24 cellular contexts compared by ENCODE assay signal in the genomic region with DNA sequence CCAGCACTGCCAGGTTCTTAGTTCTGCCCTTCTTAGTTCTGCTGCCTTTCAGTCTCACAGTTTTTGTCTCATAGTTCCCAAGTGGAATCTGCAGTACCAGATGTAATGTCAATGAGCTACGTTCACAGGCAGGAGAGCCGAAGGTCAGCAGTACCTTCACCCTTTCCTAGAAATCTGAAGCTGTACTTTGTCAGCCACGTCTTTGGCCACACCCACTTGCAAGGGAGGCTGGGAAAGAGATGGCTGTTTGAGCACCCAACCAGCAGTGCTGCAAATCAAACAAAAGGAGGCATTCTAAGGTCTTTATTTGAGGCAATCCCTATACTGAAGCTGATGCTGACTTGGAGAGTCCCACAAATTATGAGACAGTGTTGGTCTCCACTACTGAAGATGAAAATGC.
DNase-seq lines count a peak whose midpoint lies in the region; ATAC-seq, FAIRE-seq and TF ChIP-seq lines count a peak whose summit lies in the region.
"Had no signal": no experiment of that assay in that cellular context is flagged by ENCODE, and none has a peak within 500 bp of the region (broad histone marks: within the 10 kb centered on the region; RNA-seq: fewer than 3 reads in every experiment).

No MANE protein-coding gene starts in this region.

- TF ChIP-seq EP300 in HepG2 (IDR thresholded peaks at IDR 0.05; ENCODE audit: low read depth in 2 of 2, low read length in 2 of 2), result no peak
- TF ChIP-seq EP300 in HepG2 (CRISPR knock-in tag; IDR thresholded peaks at IDR 0.05; ENCODE audit: borderline replicate concordance), result no peak

- peaks cover 0 to 7% of the 10 kb centered on the region in 2 experiments; a peak in 2 of 4 replicates for H3K4me1 ChIP-seq in HCT116 (ENCODE audit: control insufficient read depth in 1 of 2, insufficient read depth in 2 of 2, low read length in 2 of 2)
- no peaks in the 10 kb centered on the region for H3K4me1 ChIP-seq in HepG2 (ENCODE audit: insufficient read depth, low read length)
- no peaks in the 10 kb centered on the region for H3K4me1 ChIP-seq in testis
- H3K4me1 ChIP-seq: HAP-1 had no signal

- H3K36me3 Mint-ChIP-seq in immature natural killer cell, result no peaks in the 10 kb centered on the region
- H3K36me3 Mint-ChIP-seq: CD8-positive, alpha-beta T cell had no signal

- CTCF ChIA-PET in HCT116 (lab: Charles Lee), result no interaction called here
- CTCF ChIA-PET in HepG2 (lab: Yijun Ruan, JAX; ENCODE audit: low intra/inter-chr PET ratio, low total read pairs), result no interaction called here
- CTCF ChIA-PET in HEK293T (lab: Yijun Ruan, JAX), result interaction anchor here (1.0 kb wide), 1 partner anchor 16 kb away, joined by 3 read pairs; no protein-coding TSS in a partner anchor

- H3K9me3 ChIP-seq in HCT116 (ENCODE audit: control insufficient read depth in 1 of 2, insufficient read depth in 1 of 2, low read depth in 1 of 2, low read length in 2 of 2), result no peaks in the 10 kb centered on the region
- no peaks in the 10 kb centered on the region for H3K9me3 ChIP-seq in HepG2 (ENCODE audit: low read length)
- no peaks in the 10 kb centered on the region for H3K9me3 ChIP-seq in testis
- H3K9me3 ChIP-seq: HAP-1 had no signal

- H3K27me3 ChIP-seq in HCT116 (ENCODE audit: insufficient read depth, low read length) (no peaks in the 10 kb centered on the region), HepG2 (ENCODE audit: control insufficient read depth in 1 of 2, insufficient read depth in 2 of 2, low read length in 2 of 2) (no peaks in the 10 kb centered on the region), testis (no peaks in the 10 kb centered on the region)

- FAIRE-seq in HepG2 (lab: Jason Lieb, UNC), result no peak
- FAIRE-seq: GM12878, K562 had no signal

- H3K9me3 Mint-ChIP-seq in immature natural killer cell, result peaks cover 0 to 11% (median 2%) of the 10 kb centered on the region in 6 donors
- H3K9me3 Mint-ChIP-seq: CD8-positive, alpha-beta T cell had no signal

- H3K4me3 ChIP-seq in HCT116 (replicated peaks in 1 of 2; ENCODE audit: low read depth in 1 of 2, low read length in 2 of 2) (no peak overlapping the region), HepG2 (replicated peaks in 1 of 3; ENCODE audit: insufficient read depth in 1 of 3, low read depth in 2 of 3, low read length in 3 of 3) (no peak overlapping the region), testis (no peak overlapping the region)
- H3K4me3 ChIP-seq: GM12878, HAP-1, K562, SK-N-MC had no signal

- in situ Hi-C loops in HepG2 (cut with HindIII; ENCODE audit: extremely low pct_ligation_motif_present, low pct_unique_long_range_greater_than_20kb), result no loop called here

- H3K4me1 Mint-ChIP-seq in immature natural killer cell, result no peaks in the 10 kb centered on the region

- H4K20me1 ChIP-seq in HCT116 (ENCODE audit: insufficient read depth), result no peaks in the 10 kb centered on the region
- no peaks in the 10 kb centered on the region for H4K20me1 ChIP-seq in HepG2 (ENCODE audit: insufficient read depth, low read length)

- RAD21 ChIA-PET in HCT116 (lab: Charles Lee; ENCODE audit: low non-redundant PET in 1 of 2, low total read pairs in 2 of 2, uncharacterized antibody in 2 of 2, unreplicated experiment in 2 of 2), result no interaction called here

- H3K9ac ChIP-seq in HCT116 (ENCODE audit: low read length), result no peak overlapping the region
- no peak overlapping the region for H3K9ac ChIP-seq in HepG2 (ENCODE audit: insufficient read depth, low read depth, low read length)

- H3K4me2 ChIP-seq in HCT116 (ENCODE audit: low read length), result no peak overlapping the region
- no peak overlapping the region for H3K4me2 ChIP-seq in HepG2 (ENCODE audit: low read depth, low read length)

- TF ChIP-seq RAD21 in HCT116 (IDR thresholded peaks at IDR 0.05; ENCODE audit: low read depth), result no peak
- no peak for TF ChIP-seq RAD21 in HepG2 (CRISPR knock-in tag; IDR thresholded peaks at IDR 0.05)

- POLR2A ChIA-PET in HCT116 (lab: Charles Lee) (no interaction called here), HepG2 (lab: Yijun Ruan, JAX) (no interaction called here), HEK293T (lab: Yijun Ruan, JAX) (no interaction called here)

- no peak overlapping the region for H3K27ac Mint-ChIP-seq in immature natural killer cell
- H3K27ac Mint-ChIP-seq: CD8-positive, alpha-beta T cell had no signal

- H3K36me3 ChIP-seq in HCT116 (ENCODE audit: control insufficient read depth in 1 of 2, insufficient read depth in 2 of 2, low read length in 2 of 2), result no peaks in the 10 kb centered on the region
- no peaks in the 10 kb centered on the region for H3K36me3 ChIP-seq in HepG2 (replicated peaks in 1 of 2; ENCODE audit: control insufficient read depth in 1 of 2, insufficient read depth in 2 of 2, low read length in 2 of 2)
- H3K36me3 ChIP-seq in testis (ENCODE audit: low read depth, missing control alignments), result no peaks in the 10 kb centered on the region
- H3K36me3 ChIP-seq: HAP-1 had no signal

- 39% methylated on average over 3 of the region's 3 CpGs for WGBS in HepG2 (ENCODE audit: low lambda C conversion rate)
- WGBS in testis, 2 donors, result 45 to 65% methylated on average over 2 to 3 of the region's 3 CpGs

- no peak for DNase-seq in HCT116 (ENCODE audit: low read depth, low spot score)
- DNase-seq in NAMALWA (ENCODE audit: low spot score), result peak; percentile 15
- DNase-seq in HepG2 (ENCODE audit: low spot score), result no peak
- DNase-seq in testis, result peak; percentile 23
- DNase-seq in activated CD8-positive, alpha-beta memory T cell treated with anti-CD3 and anti-CD28 coated beads, Interleukin-2, amount 50 U/mL, for 48 hours, result no peak
- DNase-seq in HEK293T (ENCODE audit: extremely low spot score), result no peak
- no peak for DNase-seq in immature natural killer cell
- DNase-seq: ACHN; C1 segment of cervical spinal cord; CD8-positive, alpha-beta T cell; DND-41; NCI-H1105; NCI-H146; NCI-H2029 treated with DMSO at 0.1 percent for 48 hours; NCI-H2171; NCI-H345; NCI-H524; PC-3; Right ventricle myocardium superior; SW 1271 had no signal

- TF ChIP-seq POLR2A in HCT116 (IDR thresholded peaks at IDR 0.05; ENCODE audit: borderline replicate concordance, extremely low read depth, insufficient read depth, insufficient read length), result no peak
- TF ChIP-seq POLR2A in HepG2 (IDR thresholded peaks at IDR 0.05; ENCODE audit: insufficient read depth in 1 of 2, low read depth in 2 of 2, low read length in 2 of 2), result no peak
- TF ChIP-seq POLR2A in testis (IDR thresholded peaks at IDR 0.05), result no peak

- H2AFZ ChIP-seq in HCT116 (ENCODE audit: low read depth, low read length, poor library complexity, severe bottlenecking) (peak overlapping the region; percentile 45), HepG2 (ENCODE audit: low read length) (no peak overlapping the region)

- H3K27me3 Mint-ChIP-seq in immature natural killer cell (ENCODE audit: low read depth in 3 of 3), result peaks cover 0 to 2% (median 2%) of the 10 kb centered on the region in 3 donors

- intact Hi-C loops in HCT116 (cut with micrococcal nuclease), result no loop called here
- intact Hi-C loops in HepG2 (cut with micrococcal nuclease; ENCODE audit: unreplicated experiment), result no loop called here
- intact Hi-C loops in testis (cut with DNase I; ENCODE audit: low total_unique reads), result no loop called here

- ATAC-seq in HCT116 (peak; percentile 36; the same call in 1 of the 2 replicates), HepG2 (no peak)
- ATAC-seq: CD8-positive, alpha-beta T cell; GM12878; K562; PC-3 had no signal

- BruUV-seq in HCT116 (replicated peaks; lab: Mats Ljungman, UMichigan), result no TSS peak
- BruUV-seq in HepG2 (replicated peaks; lab: Mats Ljungman, UMichigan), result no TSS peak

- H3K4me3 Mint-ChIP-seq in immature natural killer cell, result no peak overlapping the region
- H3K4me3 Mint-ChIP-seq: CD8-positive, alpha-beta T cell had no signal

- H3K27ac ChIP-seq in HCT116 (ENCODE audit: low read depth, low read length) (no peak overlapping the region), HepG2 (ENCODE audit: extremely low read length, insufficient read depth, low read length) (no peak overlapping the region), testis (no peak overlapping the region)
- H3K27ac ChIP-seq: SK-N-MC had no signal

- no peak for TF ChIP-seq CTCF in HCT116 (IDR thresholded peaks at IDR 0.05 in 2 of 3, conservative IDR thresholded peaks at IDR 0.05 in 1 of 3; ENCODE audit: borderline replicate concordance in 1 of 3, insufficient read depth in 1 of 3, low read depth in 2 of 3, low read length in 2 of 3)
- TF ChIP-seq CTCF in HepG2 (CRISPR knock-in tag; IDR thresholded peaks at IDR 0.05), result no peak
- TF ChIP-seq CTCF in testis (IDR thresholded peaks at IDR 0.05), result no peak

- H3K9me2 ChIP-seq in HCT116 (ENCODE audit: insufficient read depth), result no peaks in the 10 kb centered on the region

- H3K79me2 ChIP-seq in HCT116 (ENCODE audit: insufficient read depth, low read length) (no peaks in the 10 kb centered on the region), HepG2 (ENCODE audit: insufficient read depth, low read length) (no peaks in the 10 kb centered on the region)

TF ChIP-seq in HepG2, 621 proteins besides CTCF, POLR2A, EP300 and RAD21:
- TF ChIP-seq ZBTB1 (CRISPR knock-in tag; IDR thresholded peaks at IDR 0.05; ENCODE audit: borderline replicate concordance), result no peak
- TF ChIP-seq BCL6 (CRISPR knock-in tag; IDR thresholded peaks at IDR 0.05), result 0 out of 2 replicates have a peak, but pooled peaks have one; percentile 11
TF ChIP-seq in HepG2: peak in this region for 1.

TF ChIP-seq in HEK293T, 16 proteins besides CTCF, POLR2A, EP300 and RAD21:
- TF ChIP-seq BHLHE40 (IDR thresholded peaks at IDR 0.05; ENCODE audit: borderline replicate concordance) (no peak), HDGF (IDR thresholded peaks at IDR 0.05; ENCODE audit: borderline replicate concordance) (no peak)
TF ChIP-seq in HEK293T: peak in this region for 0.

Comparison
In these comparisons a context has a peak if more than half of its experiments do, and no peak if none do; other contexts are left out.
1. DNase-seq: peak in NAMALWA (single experiment) and testis (single experiment); none in HCT116 (single experiment), HepG2 (single experiment), activated CD8-positive, alpha-beta memory T cell treated with anti-CD3 and anti-CD28 coated beads, Interleukin-2, amount 50 U/mL, for 48 hours (single experiment), HEK293T (single experiment) and immature natural killer cell (0 of 3).